In the genomic region with DNA sequence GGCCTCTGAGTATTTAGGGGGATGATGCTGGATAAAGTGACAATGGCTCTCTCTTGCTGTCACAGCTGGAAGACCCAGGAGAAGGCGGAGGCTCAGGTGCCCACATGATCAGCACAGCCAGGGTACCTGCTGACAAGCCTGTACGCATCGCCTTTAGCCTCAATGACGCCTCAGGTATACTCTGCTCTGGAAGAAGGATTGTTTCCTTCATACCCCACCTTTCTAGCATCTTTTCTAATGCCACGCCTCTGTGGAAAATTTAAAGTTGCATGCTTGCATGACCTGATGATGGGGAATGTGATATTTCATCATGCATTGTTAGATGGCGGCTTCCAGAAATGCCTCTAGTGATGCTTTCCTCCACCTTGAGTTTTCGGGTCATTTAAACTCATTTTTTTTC, we compare ENCODE assay signal across 18 cellular contexts.
"Had no signal": no experiment of that assay in that cellular context is flagged by ENCODE, and none has a peak within 500 bp of the region (broad histone marks: within the 10 kb centered on the region; RNA-seq: fewer than 3 reads in every experiment).

No MANE protein-coding gene starts in this region.

- ATAC-seq: HepG2 had no signal

- H3K27me3 ChIP-seq: SJSA1 had no signal

- H3K27ac ChIP-seq: SJSA1, SK-N-MC had no signal

- H3K36me3 ChIP-seq: SJSA1 had no signal

- H3K9me3 ChIP-seq: SJSA1 had no signal

- DNase-seq: KBM-7, MV-4-11, NCI-H1092, NCI-H1105 treated with DMSO at 0.1 percent for 48 hours, NCI-H1417 treated with DMSO at 0.1 percent for 48 hours, NCI-H1694 treated with DMSO at 0.1 percent for 48 hours, NCI-H1930, NCI-H2081, NCI-H446, NCI-H510A, NCI-H524 treated with DMSO at 0.1 percent for 48 hours, NCI-H774, Right ventricle myocardium superior, RPMI8226, SIG-M5 had no signal

- H3K4me3 ChIP-seq: SJSA1, SK-N-MC had no signal
